ENCODE assay signal across 11 cellular contexts in genomic region chr19:13037161-13037560, GRCh38. TPM values are rescaled to one million over a fixed set of nuclear protein-coding genes. Genes with fewer than 3 reads are reported as not detected.
DNase-seq lines count a peak whose midpoint lies in the region; ATAC-seq and TF ChIP-seq lines count a peak whose summit lies in the region.
"Had no signal": no experiment of that assay in that cellular context is flagged by ENCODE, and none has a peak within 500 bp of the region (broad histone marks: within the 10 kb centered on the region; RNA-seq: fewer than 3 reads in every experiment).

No MANE protein-coding gene starts in this region.

- no peak overlapping the region for H3K4me2 ChIP-seq in mesendoderm (ENCODE audit: low read length)

- H3K36me3 Mint-ChIP-seq in MCF 10A (ENCODE audit: insufficient read depth, unreplicated experiment), result peaks cover 5% of the 10 kb centered on the region

- no peak overlapping the region for H3K23ac ChIP-seq in mesendoderm (ENCODE audit: low read length)

- ATAC-seq in heart left ventricle (peak in 2 of 4 donors; percentile 11 to 32), Right ventricle myocardium inferior (no peak), HG02970 (IDR thresholded peaks at IDR 0.05; ENCODE audit: low FRiP score, unreplicated experiment) (no peak), GM19467 (IDR thresholded peaks at IDR 0.05; ENCODE audit: unreplicated experiment) (no peak)

- no peak overlapping the region for H3K9ac ChIP-seq in mesendoderm (ENCODE audit: low read length)
- H3K9ac ChIP-seq: KMS-11 had no signal

- H3K79me2 ChIP-seq in mesendoderm (ENCODE audit: control insufficient read depth, insufficient read depth, low read length), result no peaks in the 10 kb centered on the region

- H3K4me3 ChIP-seq in heart left ventricle (no peak overlapping the region), mesendoderm (ENCODE audit: low read length) (no peak overlapping the region), vagina (no peak overlapping the region)

- no peak for DNase-seq in heart left ventricle
- DNase-seq in Right ventricle myocardium inferior (ENCODE audit: missing footprints), result no peak
- DNase-seq in MCF 10A (ENCODE audit: unreplicated experiment), result peak; percentile 59
- DNase-seq in mesendoderm, result peak; percentile 83
- DNase-seq in vagina (ENCODE audit: extremely low spot score in 2 of 2), result no peak
- DNase-seq in NCI-H146 treated with DMSO at 0.1 percent for 48 hours (lab: John Stamatoyannopoulos, UW; ENCODE audit: unreplicated experiment), result no peak
- DNase-seq: stimulated activated CD4-positive, alpha-beta T cell treated with anti-CD3 and anti-CD28 coated beads, Interleukin-2, amount 100 ng/mL, for 24 hours had no signal

- H3K27ac ChIP-seq in heart left ventricle (peak overlapping the region; percentile 36 to 89 (median 78)), mesendoderm (ENCODE audit: low read depth, low read length) (no peak overlapping the region), vagina (peak overlapping the region; percentile 99)
- H3K27ac ChIP-seq: KMS-11 had no signal

- H3K4me1 ChIP-seq in heart left ventricle (peaks cover 20 to 99% (median 93%) of the 10 kb centered on the region in 12 donors), mesendoderm (ENCODE audit: control insufficient read depth, low read depth, low read length) (no peaks in the 10 kb centered on the region), vagina (peaks cover 99% of the 10 kb centered on the region)

- H3K27me3 Mint-ChIP-seq in MCF 10A (ENCODE audit: insufficient read depth, unreplicated experiment), result no peaks in the 10 kb centered on the region

- intact Hi-C loops in heart left ventricle (cut with DNase I), result loop anchor here in 3 of 10 donors (2.0 to 10.0 kb wide), 4 partner anchors 16 to 58 kb away; no protein-coding TSS in a partner anchor
- intact Hi-C loops in Right ventricle myocardium inferior (cut with DNase I), result loop anchor here (2.0 kb wide), 1 partner anchor 16 kb away; no protein-coding TSS in a partner anchor
- intact Hi-C loops in MCF 10A (cut with micrococcal nuclease), result no loop called here
- intact Hi-C loops in vagina (cut with DNase I), result no loop called here

- H3K36me3 ChIP-seq in heart left ventricle, result no peaks in the 10 kb centered on the region
- no peaks in the 10 kb centered on the region for H3K36me3 ChIP-seq in mesendoderm (ENCODE audit: control insufficient read depth, insufficient read depth, low read length)
- H3K36me3 ChIP-seq in vagina, result no peaks in the 10 kb centered on the region

- POLR2A ChIA-PET in MCF 10A (lab: Yijun Ruan, JAX), result interaction anchor here (0.8 kb wide), 1 partner anchor 17 kb away, joined by 3 read pairs; no protein-coding TSS in a partner anchor

- TF ChIP-seq CTCF in heart left ventricle (IDR thresholded peaks at IDR 0.05), result no peak
- no peak for TF ChIP-seq CTCF in MCF 10A (IDR thresholded peaks at IDR 0.05; ENCODE audit: unreplicated experiment)
- no peak for TF ChIP-seq CTCF in vagina (IDR thresholded peaks at IDR 0.05)

- no peak overlapping the region for H3K56ac ChIP-seq in mesendoderm (ENCODE audit: low read length)

- no peak overlapping the region for H2BK15ac ChIP-seq in mesendoderm (replicated peaks; ENCODE audit: low read depth)

- no peaks in the 10 kb centered on the region for H3K79me1 ChIP-seq in mesendoderm (ENCODE audit: low read length)

- no peaks in the 10 kb centered on the region for H3K27me3 ChIP-seq in heart left ventricle
- no peaks in the 10 kb centered on the region for H3K27me3 ChIP-seq in mesendoderm (ENCODE audit: insufficient read depth, low read length, poor library complexity)
- H3K27me3 ChIP-seq in vagina, result no peaks in the 10 kb centered on the region

- no TSS peak for BruUV-seq in MCF 10A (replicated peaks; lab: Mats Ljungman, UMichigan)

- H3K9me3 ChIP-seq in heart left ventricle (no peaks in the 10 kb centered on the region), vagina (no peaks in the 10 kb centered on the region)

- WGBS in heart left ventricle, 4 donors, result 42 to 44% (median 43%) methylated on average over 7 of the region's 7 CpGs
- WGBS in mesendoderm (ENCODE audit: extremely low coverage, insufficient coverage, low lambda C conversion rate), result no CpG with 5 or more reads among the region's 7 CpGs

- no peak overlapping the region for H3K18ac ChIP-seq in mesendoderm (ENCODE audit: low read length)

- H4K5ac ChIP-seq in mesendoderm (ENCODE audit: low read length), result no peak overlapping the region

- peak overlapping the region; percentile 82 for H3K27ac Mint-ChIP-seq in MCF 10A (ENCODE audit: low read depth, unreplicated experiment)
- H3K27ac Mint-ChIP-seq: B cell had no signal

- H3K4ac ChIP-seq in mesendoderm (ENCODE audit: low read depth, low read length), result no peak overlapping the region

- peak overlapping the region; percentile 10 for H3K4me3 Mint-ChIP-seq in MCF 10A (ENCODE audit: unreplicated experiment)
- H3K4me3 Mint-ChIP-seq: B cell had no signal

- no peak for TF ChIP-seq POLR2A in heart left ventricle (IDR thresholded peaks at IDR 0.05)
- TF ChIP-seq POLR2A in vagina (IDR thresholded peaks at IDR 0.05), result no peak

- H2BK120ac ChIP-seq in mesendoderm (ENCODE audit: low read depth, low read length), result no peak overlapping the region

- H3K4me1 Mint-ChIP-seq in MCF 10A (ENCODE audit: insufficient read depth, unreplicated experiment), result peaks cover 36% of the 10 kb centered on the region

- H2BK5ac ChIP-seq in mesendoderm (ENCODE audit: low read length), result no peak overlapping the region

- no peak overlapping the region for H2AK5ac ChIP-seq in mesendoderm (ENCODE audit: low read length)

- H4K8ac ChIP-seq in mesendoderm (ENCODE audit: low read depth, low read length), result no peak overlapping the region

- CTCF ChIA-PET in MCF 10A (lab: Yijun Ruan, JAX), result interaction anchor here (0.5 to 1.4 kb wide), 3 partner anchors 20 to 419 kb away, joined by 3 read pairs; no protein-coding TSS in a partner anchor

- H3K9me3 Mint-ChIP-seq in MCF 10A (ENCODE audit: unreplicated experiment), result no peaks in the 10 kb centered on the region

RNA-seq across cellular contexts. Expression of gene NFIX, which starts 41.9 kb away (rescaled TPM):
- total RNA-seq in heart left ventricle (100 to 1,000 TPM in 8 of 9 donors, 10 to 100 TPM in 1; 81.4 to 147 (median 122) TPM), Right ventricle myocardium inferior (159 TPM), MCF 10A (2022) (26.9 and 27.2 TPM in 2 replicates), vagina (81.8 TPM)
- polyA plus RNA-seq in heart left ventricle, result 10 to 100 TPM; 42.1 to 55.2 TPM
- 0.07 TPM for polyA plus RNA-seq in mesendoderm (2013, experiment 1 of 2)
- polyA plus RNA-seq in mesendoderm (2013, experiment 2 of 2), result 0.10 TPM

Comparison
In these comparisons a context has a peak if more than half of its experiments do, and no peak if none do; other contexts are left out.
1. DNase-seq: peak in MCF 10A (single experiment) and mesendoderm (single experiment); none in heart left ventricle (0 of 5), Right ventricle myocardium inferior (single experiment), vagina (0 of 2) and NCI-H146 treated with DMSO at 0.1 percent for 48 hours (single experiment).